8 cellular contexts compared by ENCODE assay signal in genomic region chr2:9002313-9002636, GRCh38. TPM values are rescaled to one million over a fixed set of nuclear protein-coding genes. Genes with fewer than 3 reads are reported as not detected.
DNase-seq lines count a peak whose midpoint lies in the region; ATAC-seq, FAIRE-seq and TF ChIP-seq lines count a peak whose summit lies in the region.

No MANE protein-coding gene starts in this region.

- TF ChIP-seq CTCF in astrocyte (IDR thresholded peaks at IDR 0.05; ENCODE audit: insufficient read depth, low read depth, low read length), result no peak
- TF ChIP-seq CTCF in thoracic aorta (IDR thresholded peaks at IDR 0.05), result no peak

- peak overlapping the region; percentile 96 for H3K4me2 ChIP-seq in astrocyte (ENCODE audit: low read length)

- H3K9ac ChIP-seq in astrocyte (ENCODE audit: low read length), result peak overlapping the region; percentile 81

- H3K36me3 ChIP-seq in astrocyte (ENCODE audit: insufficient read depth, low read length), result no peaks in the 10 kb centered on the region
- H3K36me3 ChIP-seq in thoracic aorta, result no peaks in the 10 kb centered on the region

- peak overlapping the region; percentile 82 for H3K4me3 ChIP-seq in astrocyte (ENCODE audit: insufficient read depth, low read depth, low read length)
- peak overlapping the region; percentile 87 for H3K4me3 ChIP-seq in thoracic aorta

- H3K27me3 ChIP-seq in astrocyte (ENCODE audit: insufficient read depth, low read length), result no peaks in the 10 kb centered on the region
- no peaks in the 10 kb centered on the region for H3K27me3 ChIP-seq in thoracic aorta (replicated peaks; ENCODE audit: insufficient read depth)

- no peak overlapping the region for H2AFZ ChIP-seq in astrocyte (ENCODE audit: low read depth, low read length)

- POLR2A ChIA-PET in activated CD4-positive, alpha-beta memory T cell treated with anti-CD3 and anti-CD28 coated beads, Interleukin-2, amount 10 ng/mL, durations not matched to agents 7 days and 5 days (lab: Charles Lee), result no interaction called here
- POLR2A ChIA-PET in activated CD4-positive, alpha-beta memory T cell treated with anti-CD3 and anti-CD28 coated beads for 36 hours (lab: Charles Lee), result no interaction called here

- no peaks in the 10 kb centered on the region for H3K36me3 Mint-ChIP-seq in activated CD4-positive, alpha-beta memory T cell treated with anti-CD3 and anti-CD28 coated beads, Interleukin-2, amount 10 ng/mL, durations not matched to agents 7 days and 5 days (ENCODE audit: low read depth)
- H3K36me3 Mint-ChIP-seq in activated CD4-positive, alpha-beta memory T cell treated with anti-CD3 and anti-CD28 coated beads for 36 hours, result no peaks in the 10 kb centered on the region
- H3K36me3 Mint-ChIP-seq in astrocyte (ENCODE audit: low read depth, unreplicated experiment) (peaks cover 4% of the 10 kb centered on the region), immature natural killer cell (no peaks in the 10 kb centered on the region)

- H3K79me2 ChIP-seq in astrocyte (ENCODE audit: insufficient read depth, low read length), result peaks cover 71% of the 10 kb centered on the region

- H3K4me1 ChIP-seq in astrocyte (ENCODE audit: insufficient read depth, low read length) (peaks cover 27% of the 10 kb centered on the region), thoracic aorta (ENCODE audit: control insufficient read depth in 1 of 2, low read depth in 2 of 2) (peaks cover 6 to 32% of the 10 kb centered on the region in 2 donors)

- intact Hi-C loops in activated CD4-positive, alpha-beta memory T cell treated with anti-CD3 and anti-CD28 coated beads for 36 hours (cut with micrococcal nuclease), result loop anchor here (5.0 kb wide), 1 partner anchor 165 kb away; the partner anchor contains the start of gene KIDINS220
- intact Hi-C loops in posterior cingulate gyrus (cut with DNase I), result loop anchor here (5.0 kb wide), 2 partner anchors 75 to 165 kb away; partner anchors contain the start of gene KIDINS220

- peaks cover 33% of the 10 kb centered on the region for H4K20me1 ChIP-seq in astrocyte (ENCODE audit: insufficient read depth, low read length)

- no peak for DNase-seq in activated CD4-positive, alpha-beta memory T cell treated with anti-CD3 and anti-CD28 coated beads, Interleukin-2, amount 10 ng/mL, durations not matched to agents 7 days and 5 days
- no peak for DNase-seq in activated CD4-positive, alpha-beta memory T cell treated with anti-CD3 and anti-CD28 coated beads for 36 hours
- no peak for DNase-seq in astrocyte (ENCODE audit: low read depth)
- DNase-seq in immature natural killer cell, result no peak
- no peak for DNase-seq in thoracic aorta (ENCODE audit: low spot score)
- DNase-seq in posterior cingulate gyrus, result no peak
- DNase-seq in SK-N-DZ (ENCODE audit: low spot score), result no peak

- H3K27ac Mint-ChIP-seq in activated CD4-positive, alpha-beta memory T cell treated with anti-CD3 and anti-CD28 coated beads, Interleukin-2, amount 10 ng/mL, durations not matched to agents 7 days and 5 days, result no peak overlapping the region
- no peak overlapping the region for H3K27ac Mint-ChIP-seq in activated CD4-positive, alpha-beta memory T cell treated with anti-CD3 and anti-CD28 coated beads for 36 hours
- H3K27ac Mint-ChIP-seq in astrocyte (ENCODE audit: unreplicated experiment) (no peak overlapping the region), immature natural killer cell (no peak overlapping the region)

- H3K4me1 Mint-ChIP-seq in activated CD4-positive, alpha-beta memory T cell treated with anti-CD3 and anti-CD28 coated beads, Interleukin-2, amount 10 ng/mL, durations not matched to agents 7 days and 5 days, result peaks cover 19% of the 10 kb centered on the region
- H3K4me1 Mint-ChIP-seq in activated CD4-positive, alpha-beta memory T cell treated with anti-CD3 and anti-CD28 coated beads for 36 hours (ENCODE audit: low read depth), result peaks cover 16% of the 10 kb centered on the region
- peaks cover 23% of the 10 kb centered on the region for H3K4me1 Mint-ChIP-seq in astrocyte (ENCODE audit: low read depth, unreplicated experiment)
- H3K4me1 Mint-ChIP-seq in immature natural killer cell, result peaks cover 9 to 18% of the 10 kb centered on the region in 2 donors

- ATAC-seq in thoracic aorta (ENCODE audit: insufficient number of reproducible peaks, low FRiP score, low read depth), result no peak
- ATAC-seq in GM21423 (IDR thresholded peaks at IDR 0.05; ENCODE audit: unreplicated experiment), result no peak

- no peaks in the 10 kb centered on the region for H3K9me3 ChIP-seq in astrocyte (ENCODE audit: insufficient read depth, low read depth, low read length)
- no peaks in the 10 kb centered on the region for H3K9me3 ChIP-seq in thoracic aorta

- H3K27ac ChIP-seq in astrocyte (ENCODE audit: low read depth, low read length), result no peak overlapping the region
- no peak overlapping the region for H3K27ac ChIP-seq in thoracic aorta

- peaks cover 8% of the 10 kb centered on the region for H3K27me3 Mint-ChIP-seq in activated CD4-positive, alpha-beta memory T cell treated with anti-CD3 and anti-CD28 coated beads, Interleukin-2, amount 10 ng/mL, durations not matched to agents 7 days and 5 days
- peaks cover 5% of the 10 kb centered on the region for H3K27me3 Mint-ChIP-seq in activated CD4-positive, alpha-beta memory T cell treated with anti-CD3 and anti-CD28 coated beads for 36 hours
- H3K27me3 Mint-ChIP-seq in astrocyte (ENCODE audit: low read depth, unreplicated experiment) (no peaks in the 10 kb centered on the region), immature natural killer cell (ENCODE audit: low read depth in 3 of 3) (peaks cover 3 to 10% (median 4%) of the 10 kb centered on the region in 3 donors)

- H3K4me3 Mint-ChIP-seq in activated CD4-positive, alpha-beta memory T cell treated with anti-CD3 and anti-CD28 coated beads, Interleukin-2, amount 10 ng/mL, durations not matched to agents 7 days and 5 days, result peak overlapping the region; percentile 74
- no peak overlapping the region for H3K4me3 Mint-ChIP-seq in activated CD4-positive, alpha-beta memory T cell treated with anti-CD3 and anti-CD28 coated beads for 36 hours
- H3K4me3 Mint-ChIP-seq in astrocyte (ENCODE audit: unreplicated experiment) (peak overlapping the region; percentile 96), immature natural killer cell (peak overlapping the region; percentile 75 to 89 (median 85))

- no peak for FAIRE-seq in astrocyte (lab: Jason Lieb, UNC)

- CTCF ChIA-PET in activated CD4-positive, alpha-beta memory T cell treated with anti-CD3 and anti-CD28 coated beads, Interleukin-2, amount 10 ng/mL, durations not matched to agents 7 days and 5 days (lab: Charles Lee), result no interaction called here
- CTCF ChIA-PET in activated CD4-positive, alpha-beta memory T cell treated with anti-CD3 and anti-CD28 coated beads for 36 hours (lab: Charles Lee), result no interaction called here

- H3K9me3 Mint-ChIP-seq in activated CD4-positive, alpha-beta memory T cell treated with anti-CD3 and anti-CD28 coated beads, Interleukin-2, amount 10 ng/mL, durations not matched to agents 7 days and 5 days, result no peaks in the 10 kb centered on the region
- H3K9me3 Mint-ChIP-seq in activated CD4-positive, alpha-beta memory T cell treated with anti-CD3 and anti-CD28 coated beads for 36 hours, result no peaks in the 10 kb centered on the region
- no peaks in the 10 kb centered on the region for H3K9me3 Mint-ChIP-seq in astrocyte (ENCODE audit: unreplicated experiment)
- no peaks in the 10 kb centered on the region for H3K9me3 Mint-ChIP-seq in immature natural killer cell

RNA-seq across cellular contexts. Expression of gene MBOAT2, which starts 1.2 kb away (rescaled TPM):
- total RNA-seq in activated CD4-positive, alpha-beta memory T cell treated with anti-CD3 and anti-CD28 coated beads, Interleukin-2, amount 10 ng/mL, durations not matched to agents 7 days and 5 days, result 1 to 10 TPM; 4.6 to 5.1 TPM
- 1 to 10 TPM; 6.4 to 7.0 TPM for total RNA-seq in activated CD4-positive, alpha-beta memory T cell treated with anti-CD3 and anti-CD28 coated beads for 36 hours
- total RNA-seq in astrocyte (54.6 and 58.0 TPM in 2 replicates), thoracic aorta (10 to 100 TPM; 14.4 to 16.8 TPM)
- polyA plus RNA-seq in immature natural killer cell, result 1 to 10 TPM in 2 of 3 donors, not detected in 1; 1.6 to 2.2 TPM
- polyA plus RNA-seq in SK-N-DZ (2014; cell fraction: cytosol; rRNA removed), result 36.1 and 48.1 TPM in 2 replicates
- 92.7 and 95.5 TPM in 2 replicates for polyA plus RNA-seq in SK-N-DZ (2014; cell fraction: nucleus; rRNA removed)
